ENCODE assay signal across 12 cellular contexts in the genomic region with DNA sequence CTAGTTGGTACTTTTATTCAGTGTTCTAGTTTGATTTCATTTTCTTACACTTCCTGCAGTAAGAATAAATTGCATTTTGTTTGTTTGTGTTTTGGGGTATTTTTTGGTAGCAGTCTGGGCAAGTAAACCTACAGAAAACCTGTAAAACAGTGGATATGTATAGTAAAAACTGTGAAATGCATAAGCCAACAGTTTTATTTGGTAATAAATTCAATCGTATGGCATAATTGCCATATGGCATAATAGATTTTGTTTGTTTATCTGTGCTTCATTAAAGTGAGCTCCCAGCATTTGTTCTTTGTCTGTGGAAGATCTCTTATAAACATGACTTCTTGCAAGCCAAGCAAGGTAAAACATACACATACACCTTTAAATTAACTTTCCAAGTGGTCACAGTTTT.
DNase-seq lines count a peak whose midpoint lies in the region; ATAC-seq and TF ChIP-seq lines count a peak whose summit lies in the region.
"Had no signal": no experiment of that assay in that cellular context is flagged by ENCODE, and none has a peak within 500 bp of the region (broad histone marks: within the 10 kb centered on the region; RNA-seq: fewer than 3 reads in every experiment).

No MANE protein-coding gene starts in this region.

- H3K4me1 ChIP-seq in sigmoid colon (peaks cover 0 to 11% (median 5%) of the 10 kb centered on the region in 4 donors), gastroesophageal sphincter (peaks cover 2 to 27% (median 5%) of the 10 kb centered on the region in 3 donors)

- POLR2A ChIA-PET in HEK293T (lab: Yijun Ruan, JAX): interaction anchor here (0.9 kb wide), 1 partner anchor 191 kb away, joined by 3 read pairs; no protein-coding TSS in a partner anchor

- CTCF ChIA-PET in HEK293T (lab: Yijun Ruan, JAX): no interaction called here

- H3K27me3 ChIP-seq in sigmoid colon (no peaks in the 10 kb centered on the region), gastroesophageal sphincter (no peaks in the 10 kb centered on the region)

- no peak for ATAC-seq in gastroesophageal sphincter
- ATAC-seq in HG02970 (IDR thresholded peaks at IDR 0.05; ENCODE audit: low FRiP score, unreplicated experiment): no peak
- ATAC-seq: CD8-positive, alpha-beta T cell had no signal

- no peak for TF ChIP-seq EP300 in sigmoid colon (IDR thresholded peaks at IDR 0.05)
- no peak for TF ChIP-seq EP300 in gastroesophageal sphincter (IDR thresholded peaks at IDR 0.05)

- intact Hi-C loops in sigmoid colon (cut with DNase I): no loop called here

- H3K4me3 ChIP-seq in sigmoid colon: no peak overlapping the region
- H3K4me3 ChIP-seq in gastroesophageal sphincter: no peak overlapping the region

- H3K27ac ChIP-seq in cingulate gyrus (ENCODE audit: low read depth, low read length) (peak overlapping the region; percentile 14), sigmoid colon (no peak overlapping the region), gastroesophageal sphincter (peak overlapping the region in 1 of 4 donors; percentile 16)

- H3K9me3 ChIP-seq in sigmoid colon: no peaks in the 10 kb centered on the region
- no peaks in the 10 kb centered on the region for H3K9me3 ChIP-seq in gastroesophageal sphincter

- DNase-seq in HEK293T (ENCODE audit: extremely low spot score) (no peak), NCI-H1694 treated with DMSO at 0.1 percent for 48 hours (lab: John Stamatoyannopoulos, UW) (peak; percentile 89), sigmoid colon (no peak)
- DNase-seq: CD8-positive, alpha-beta T cell; COR-L47; DMS53; GF-D8; HCEC 1CT; IMR-90 had no signal

- no peak for TF ChIP-seq CTCF in sigmoid colon (IDR thresholded peaks at IDR 0.05)
- TF ChIP-seq CTCF in gastroesophageal sphincter (IDR thresholded peaks at IDR 0.05): no peak

- WGBS in sigmoid colon, 2 donors: 19 to 70% methylated on average over 1 of the region's 1 CpG
- 77 to 100% methylated on average over 1 of the region's 1 CpG for WGBS in gastroesophageal sphincter (ENCODE audit: low coverage in 1 of 2), 2 donors

- H3K36me3 ChIP-seq in sigmoid colon (no peaks in the 10 kb centered on the region), gastroesophageal sphincter (no peaks in the 10 kb centered on the region)

- TF ChIP-seq POLR2A in sigmoid colon (IDR thresholded peaks at IDR 0.05) (no peak), gastroesophageal sphincter (IDR thresholded peaks at IDR 0.05) (no peak)

TF ChIP-seq in HEK293T, 16 proteins besides CTCF, POLR2A, EP300 and RAD21:
- TF ChIP-seq, protein P1, sequence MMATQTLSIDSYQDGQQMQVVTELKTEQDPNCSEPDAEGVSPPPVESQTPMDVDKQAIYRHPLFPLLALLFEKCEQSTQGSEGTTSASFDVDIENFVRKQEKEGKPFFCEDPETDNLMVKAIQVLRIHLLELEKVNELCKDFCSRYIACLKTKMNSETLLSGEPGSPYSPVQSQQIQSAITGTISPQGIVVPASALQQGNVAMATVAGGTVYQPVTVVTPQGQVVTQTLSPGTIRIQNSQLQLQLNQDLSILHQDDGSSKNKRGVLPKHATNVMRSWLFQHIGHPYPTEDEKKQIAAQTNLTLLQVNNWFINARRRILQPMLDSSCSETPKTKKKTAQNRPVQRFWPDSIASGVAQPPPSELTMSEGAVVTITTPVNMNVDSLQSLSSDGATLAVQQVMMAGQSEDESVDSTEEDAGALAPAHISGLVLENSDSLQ (IDR thresholded peaks at IDR 0.05): peak; percentile 86
- TF ChIP-seq SUZ12 (IDR thresholded peaks at IDR 0.05): no peak
- TF ChIP-seq FOXM1 (IDR thresholded peaks at IDR 0.05; ENCODE audit: borderline replicate concordance): peak; percentile 63; the same call in 1 of the 2 replicates
- TF ChIP-seq CTBP1 (IDR thresholded peaks at IDR 0.05; ENCODE audit: borderline replicate concordance): peak; percentile 76; the same call in 1 of the 2 replicates
- TF ChIP-seq ARNT (IDR thresholded peaks at IDR 0.05): no peak; the same call in 1 of the 2 replicates
- no peak for TF ChIP-seq L3MBTL2 (conservative IDR thresholded peaks at IDR 0.05)
